Comparison of ENCODE assay signal across 1 cellular context in the genomic region with DNA sequence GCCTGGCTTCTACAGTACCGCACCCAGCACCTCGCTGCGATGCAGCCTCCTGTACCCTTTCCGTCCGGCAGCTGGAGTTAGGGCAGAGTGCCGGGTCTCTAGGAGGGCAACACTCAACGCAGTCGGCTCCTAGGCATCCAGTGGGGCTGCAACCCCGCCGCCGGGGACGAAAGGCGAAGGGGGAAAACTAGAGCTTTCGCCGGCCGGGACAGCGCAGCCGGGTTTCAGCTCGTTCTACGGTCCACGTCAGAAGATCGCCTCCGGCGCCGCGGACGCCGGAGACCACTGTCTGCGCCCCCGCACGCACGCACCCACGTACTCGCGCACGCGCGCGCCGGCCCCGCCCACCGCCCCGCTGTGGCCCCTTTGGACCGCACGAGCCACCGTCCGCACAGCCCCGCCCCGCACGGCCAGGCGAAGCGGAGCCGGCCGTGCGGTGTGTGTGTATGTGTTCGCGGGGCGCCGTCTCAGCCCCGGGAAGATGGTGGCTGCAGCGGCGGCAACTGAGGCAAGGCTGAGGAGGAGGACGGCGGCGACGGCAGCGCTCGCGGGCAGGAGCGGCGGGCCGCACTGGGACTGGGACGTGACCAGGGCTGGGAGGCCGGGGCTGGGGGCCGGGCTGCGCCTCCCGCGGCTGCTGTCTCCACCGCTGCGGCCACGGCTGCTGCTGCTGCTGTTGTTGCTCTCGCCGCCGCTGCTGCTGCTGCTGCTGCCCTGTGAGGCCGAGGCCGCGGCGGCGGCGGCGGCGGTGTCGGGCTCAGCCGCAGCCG.
TF ChIP-seq lines count a peak whose summit lies in the region.

Gene ATRN (plus strand): TSS at position 392 of the 770 bp plus-strand sequence. CDS start 90 bp downstream, at position 482.

TF ChIP-seq in HepG2, 621 proteins besides CTCF, POLR2A, EP300 and RAD21 (continued from another document and continues in another):
- TF ChIP-seq E2F1 (CRISPR knock-in tag; IDR thresholded peaks at IDR 0.05), result peak; percentile 55; the same call in 1 of the 2 replicates
- no peak; the same call in 1 of the 2 replicates for TF ChIP-seq ZIK1 (CRISPR knock-in tag; IDR thresholded peaks at IDR 0.05; ENCODE audit: borderline replicate concordance, low read depth)
- no peak; the same call in 1 of the 2 replicates for TF ChIP-seq CREBL2 (CRISPR knock-in tag; IDR thresholded peaks at IDR 0.05; ENCODE audit: borderline replicate concordance)
- TF ChIP-seq MAFK (conservative IDR thresholded peaks at IDR 0.05 in 1 of 2, IDR thresholded peaks at IDR 0.05 in 1 of 2; ENCODE audit: low read length in 2 of 2), result no peak; a peak in 1 of 4 replicates
- TF ChIP-seq ZMAT3 (CRISPR knock-in tag; conservative IDR thresholded peaks at IDR 0.05), result peak; percentile 95
- TF ChIP-seq ZNF354B (CRISPR knock-in tag; IDR thresholded peaks at IDR 0.05), result peak; percentile 97; the same call in 1 of the 2 replicates
- TF ChIP-seq ZNF547 (CRISPR knock-in tag; IDR thresholded peaks at IDR 0.05), result peak; percentile 92
- no peak for TF ChIP-seq MTA3 (CRISPR knock-in tag; IDR thresholded peaks at IDR 0.05)
- no peak for TF ChIP-seq ZBTB40 (IDR thresholded peaks at IDR 0.05)
- TF ChIP-seq ZBTB40 (CRISPR knock-in tag; IDR thresholded peaks at IDR 0.05), result 0 out of 2 replicates have a peak, but pooled peaks have one; percentile 64
- no peak for TF ChIP-seq MAFF (IDR thresholded peaks at IDR 0.05; ENCODE audit: low read depth, low read length)
- peak; percentile 68 for TF ChIP-seq ZBTB20 (CRISPR knock-in tag; IDR thresholded peaks at IDR 0.05; ENCODE audit: borderline replicate concordance, low read depth)
- TF ChIP-seq ZNF772 (CRISPR knock-in tag; IDR thresholded peaks at IDR 0.05), result peak; percentile 85; the same call in 1 of the 2 replicates
- peak; percentile 90 for TF ChIP-seq ZHX2 (IDR thresholded peaks at IDR 0.05; ENCODE audit: low read depth)
- TF ChIP-seq ZHX2 (CRISPR knock-in tag; IDR thresholded peaks at IDR 0.05; ENCODE audit: borderline replicate concordance), result peak; percentile 86; the same call in 1 of the 2 replicates
- TF ChIP-seq, protein P1, sequence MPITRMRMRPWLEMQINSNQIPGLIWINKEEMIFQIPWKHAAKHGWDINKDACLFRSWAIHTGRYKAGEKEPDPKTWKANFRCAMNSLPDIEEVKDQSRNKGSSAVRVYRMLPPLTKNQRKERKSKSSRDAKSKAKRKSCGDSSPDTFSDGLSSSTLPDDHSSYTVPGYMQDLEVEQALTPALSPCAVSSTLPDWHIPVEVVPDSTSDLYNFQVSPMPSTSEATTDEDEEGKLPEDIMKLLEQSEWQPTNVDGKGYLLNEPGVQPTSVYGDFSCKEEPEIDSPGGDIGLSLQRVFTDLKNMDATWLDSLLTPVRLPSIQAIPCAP (CRISPR knock-in tag; IDR thresholded peaks at IDR 0.05; ENCODE audit: low read depth), result 0 out of 2 replicates have a peak, but pooled peaks have one; percentile 19
- peak; percentile 75; the same call in 1 of the 2 replicates for TF ChIP-seq MEF2D (CRISPR knock-in tag; IDR thresholded peaks at IDR 0.05)
- TF ChIP-seq U2AF2 (IDR thresholded peaks at IDR 0.05; ENCODE audit: low read depth, low read length), result no peak
- TF ChIP-seq, protein P2, sequence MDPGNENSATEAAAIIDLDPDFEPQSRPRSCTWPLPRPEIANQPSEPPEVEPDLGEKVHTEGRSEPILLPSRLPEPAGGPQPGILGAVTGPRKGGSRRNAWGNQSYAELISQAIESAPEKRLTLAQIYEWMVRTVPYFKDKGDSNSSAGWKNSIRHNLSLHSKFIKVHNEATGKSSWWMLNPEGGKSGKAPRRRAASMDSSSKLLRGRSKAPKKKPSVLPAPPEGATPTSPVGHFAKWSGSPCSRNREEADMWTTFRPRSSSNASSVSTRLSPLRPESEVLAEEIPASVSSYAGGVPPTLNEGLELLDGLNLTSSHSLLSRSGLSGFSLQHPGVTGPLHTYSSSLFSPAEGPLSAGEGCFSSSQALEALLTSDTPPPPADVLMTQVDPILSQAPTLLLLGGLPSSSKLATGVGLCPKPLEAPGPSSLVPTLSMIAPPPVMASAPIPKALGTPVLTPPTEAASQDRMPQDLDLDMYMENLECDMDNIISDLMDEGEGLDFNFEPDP (CRISPR knock-in tag; conservative IDR thresholded peaks at IDR 0.05), result no peak; the same call in 1 of the 2 replicates
- no peak for TF ChIP-seq ZNF773 (CRISPR knock-in tag; IDR thresholded peaks at IDR 0.05; ENCODE audit: borderline replicate concordance)
- TF ChIP-seq ZNF792 (CRISPR knock-in tag; IDR thresholded peaks at IDR 0.05), result 0 out of 2 replicates have a peak, but pooled peaks have one; percentile 78
- TF ChIP-seq THRA (CRISPR knock-in tag; IDR thresholded peaks at IDR 0.05; ENCODE audit: borderline replicate concordance), result peak; percentile 26
- TF ChIP-seq RNF2 (conservative IDR thresholded peaks at IDR 0.05; ENCODE audit: low read depth), result peak; percentile 93
- TF ChIP-seq MATR3 (CRISPR knock-in tag; IDR thresholded peaks at IDR 0.05), result no peak
- TF ChIP-seq ZNF484 (CRISPR knock-in tag; IDR thresholded peaks at IDR 0.05; ENCODE audit: borderline replicate concordance, low read depth), result no peak; the same call in 1 of the 2 replicates
- TF ChIP-seq ZNF572 (CRISPR knock-in tag; IDR thresholded peaks at IDR 0.05), result no peak
